12 cellular contexts compared by ENCODE assay signal in the genomic region with DNA sequence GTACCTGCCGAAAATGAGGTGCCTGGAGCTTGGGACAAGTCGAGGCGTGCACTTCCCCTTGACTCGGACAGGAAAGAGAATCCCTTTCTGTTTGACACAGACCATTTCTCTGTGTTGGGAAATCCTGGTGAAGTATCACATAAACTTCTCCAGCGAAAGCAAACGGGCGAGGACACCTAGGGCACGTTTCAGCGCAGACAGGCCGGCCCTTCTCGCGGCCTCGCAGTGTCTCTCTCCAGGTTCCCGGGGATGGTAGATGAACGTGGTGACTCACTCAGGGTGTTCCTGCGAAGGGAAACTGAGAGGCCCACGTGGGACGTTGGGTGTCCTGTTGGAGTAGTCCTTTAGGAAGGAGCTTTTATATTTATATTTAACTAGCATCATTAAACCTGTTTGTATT. TPM values are rescaled to one million over a fixed set of nuclear protein-coding genes. Genes with fewer than 3 reads are reported as not detected.
DNase-seq lines count a peak whose midpoint lies in the region; ATAC-seq and TF ChIP-seq lines count a peak whose summit lies in the region.
"Had no signal": no experiment of that assay in that cellular context is flagged by ENCODE, and none has a peak within 500 bp of the region (broad histone marks: within the 10 kb centered on the region; RNA-seq: fewer than 3 reads in every experiment).

No MANE protein-coding gene starts in this region.

- H3K79me2 ChIP-seq in ACC112 (ENCODE audit: control insufficient read depth, insufficient read depth, low read length, unreplicated experiment), result no peaks in the 10 kb centered on the region

- H2AFZ ChIP-seq in ACC112 (ENCODE audit: low read length, unreplicated experiment), result peak overlapping the region; percentile 57

- no peak for TF ChIP-seq POLR2A in NB4 (IDR thresholded peaks at IDR 0.05; ENCODE audit: extremely low read depth, insufficient read length)

- H3K36me3 ChIP-seq in ACC112 (ENCODE audit: insufficient read depth, low read length) (peaks cover 3% of the 10 kb centered on the region; the same call in 1 of the 2 replicates), muscle layer of duodenum (ENCODE audit: control insufficient read depth in 1 of 2, insufficient read depth in 2 of 2, low read length in 2 of 2) (peaks cover 0 to 12% of the 10 kb centered on the region in 2 donors)

- H3K4me3 ChIP-seq in ACC112 (ENCODE audit: low read depth, low read length) (0 out of 2 replicates have a peak overlapping the region, but pooled peaks have one; percentile 0), NB4 (ENCODE audit: low read depth, low read length) (no peak overlapping the region), dorsolateral prefrontal cortex (no peak overlapping the region), muscle layer of duodenum (ENCODE audit: low read depth in 1 of 2, low read length in 2 of 2) (no peak overlapping the region)

- TF ChIP-seq CTCF in NB4 (IDR thresholded peaks at IDR 0.05; ENCODE audit: low read depth, low read length), result no peak
- no peak for TF ChIP-seq CTCF in dorsolateral prefrontal cortex (IDR thresholded peaks at IDR 0.05 in 54 of 56, conservative IDR thresholded peaks at IDR 0.05 in 2 of 56; ENCODE audit: low read depth in 1 of 56, partially characterized antibody in 56 of 56)

- H3K4me1 ChIP-seq in ACC112 (ENCODE audit: control insufficient read depth, insufficient read depth, low read length, unreplicated experiment) (peaks cover 9% of the 10 kb centered on the region), muscle layer of duodenum (ENCODE audit: control insufficient read depth in 1 of 2, insufficient read depth in 2 of 2, low read length in 2 of 2) (peaks cover 0 to 10% of the 10 kb centered on the region in 2 donors)

- H3K9me3 ChIP-seq in muscle layer of duodenum (ENCODE audit: control insufficient read depth in 1 of 2, low read length in 2 of 2), result no peaks in the 10 kb centered on the region

- ATAC-seq in GM18909 (IDR thresholded peaks at IDR 0.05; ENCODE audit: poor library complexity, unreplicated experiment) (no peak), GM21390 (IDR thresholded peaks at IDR 0.05; ENCODE audit: unreplicated experiment) (no peak)
- ATAC-seq: effector memory CD8-positive, alpha-beta T cell had no signal

- H3K27ac ChIP-seq in ACC112 (ENCODE audit: low read depth, low read length), result peak overlapping the region; percentile 47; the same call in 1 of the 2 replicates
- H3K27ac ChIP-seq in dorsolateral prefrontal cortex, result peak overlapping the region in 30 of 59 donors; percentile 0 to 71 (median 45)
- H3K27ac ChIP-seq in muscle layer of duodenum (ENCODE audit: low read length), result peak overlapping the region; percentile 41

- H3K27me3 ChIP-seq in ACC112 (ENCODE audit: insufficient read depth, low read length) (no peaks in the 10 kb centered on the region), dorsolateral prefrontal cortex (no peaks in the 10 kb centered on the region), muscle layer of duodenum (ENCODE audit: low read depth, low read length) (no peaks in the 10 kb centered on the region)

- DNase-seq in NB4 (ENCODE audit: low read depth) (peak; percentile 53), dorsolateral prefrontal cortex (no peak), epidermal melanocyte (ENCODE audit: insufficient read length, low spot score) (no peak), HK-2 (ENCODE audit: unreplicated experiment) (no peak)
- DNase-seq: effector memory CD8-positive, alpha-beta T cell; naive B cell had no signal

- intact Hi-C loops in dorsolateral prefrontal cortex (cut with DNase I), result no loop called here

RNA-seq across cellular contexts. Expression of a gene that starts 36.3 kb away (rescaled TPM):
- under 1 TPM in 5 of 120 experiments, not detected in 115; 0.12 to 0.39 (median 0.36) TPM for total RNA-seq in dorsolateral prefrontal cortex
- total RNA-seq: activated CD4-positive, alpha-beta T cell treated with anti-CD3 and anti-CD28 coated beads for 36 hours; Calu3 had no signal
